Comparison of ENCODE assay signal across 31 cellular contexts in the genomic region with DNA sequence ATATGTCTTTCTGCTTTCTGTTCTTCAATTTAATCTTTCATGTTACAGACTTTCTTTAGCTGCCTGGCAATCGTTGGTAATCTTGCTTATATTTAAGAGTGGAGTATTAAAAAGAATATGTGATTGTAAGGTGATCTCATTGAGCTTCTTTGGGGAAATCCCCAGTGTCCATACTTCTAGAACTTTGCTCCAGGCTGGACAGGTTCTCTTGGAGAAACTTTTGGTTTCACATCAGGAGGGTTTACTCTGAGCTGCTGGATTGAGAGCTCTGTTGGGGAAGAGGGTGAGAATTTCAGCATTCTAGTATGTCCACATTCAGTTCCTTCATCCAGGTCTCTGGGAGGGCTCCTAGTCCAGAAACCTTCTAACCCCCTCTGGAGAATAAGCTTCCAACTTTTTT. TPM values are rescaled to one million over a fixed set of nuclear protein-coding genes. Genes with fewer than 3 reads are reported as not detected.
DNase-seq lines count a peak whose midpoint lies in the region; ATAC-seq, FAIRE-seq and TF ChIP-seq lines count a peak whose summit lies in the region.
"Had no signal": no experiment of that assay in that cellular context is flagged by ENCODE, and none has a peak within 500 bp of the region (broad histone marks: within the 10 kb centered on the region; RNA-seq: fewer than 3 reads in every experiment).

No MANE protein-coding gene starts in this region.

- H3K9me3 ChIP-seq in CD8-positive, alpha-beta T cell (ENCODE audit: low read length) = no peaks in the 10 kb centered on the region
- no peaks in the 10 kb centered on the region for H3K9me3 ChIP-seq in mucosa of descending colon
- H3K9me3 ChIP-seq: esophagus muscularis mucosa, testis had no signal

- H3K27me3 ChIP-seq in CD8-positive, alpha-beta T cell (ENCODE audit: insufficient read depth, low read length) = no peaks in the 10 kb centered on the region
- H3K27me3 ChIP-seq: esophagus muscularis mucosa, testis had no signal

- H3K27me3 Mint-ChIP-seq in activated CD4-positive, alpha-beta T cell treated with anti-CD3 and anti-CD28 coated beads for 36 hours = no peaks in the 10 kb centered on the region
- no peaks in the 10 kb centered on the region for H3K27me3 Mint-ChIP-seq in activated CD4-positive, alpha-beta T cell treated with anti-CD3 and anti-CD28 coated beads, Interleukin-2, amount 10 ng/mL, durations not matched to agents 24 days and 14 days
- H3K27me3 Mint-ChIP-seq in CD8-positive, alpha-beta T cell (ENCODE audit: low read depth) = no peaks in the 10 kb centered on the region
- H3K27me3 Mint-ChIP-seq: activated CD4-positive, alpha-beta T cell treated with anti-CD3 and anti-CD28 coated beads, Interleukin-2, amount 10 ng/mL, durations not matched to agents 7 days and 5 days; natural killer cell treated with Interleukin-12 subunit alpha and Interleukin-12 subunit beta and Interleukin-15 and Interleukin-18, amount 100 ng/mL, for 72 hours had no signal

- peaks cover 24% of the 10 kb centered on the region for H3K36me3 ChIP-seq in CD8-positive, alpha-beta T cell (ENCODE audit: insufficient read depth, low read length)
- H3K36me3 ChIP-seq in mucosa of descending colon (ENCODE audit: low read depth) = peaks cover 8% of the 10 kb centered on the region

- POLR2A ChIA-PET in activated CD4-positive, alpha-beta T cell treated with anti-CD3 and anti-CD28 coated beads for 36 hours (lab: Charles Lee) = no interaction called here
- POLR2A ChIA-PET in CD8-positive, alpha-beta T cell (lab: Charles Lee) = no interaction called here

- no peak for TF ChIP-seq POLR2A in H54 (IDR thresholded peaks at IDR 0.05; ENCODE audit: low read depth, low read length)

- H3K4me1 ChIP-seq in CD8-positive, alpha-beta T cell (ENCODE audit: insufficient read depth, low read length) = no peaks in the 10 kb centered on the region
- peaks cover 16% of the 10 kb centered on the region for H3K4me1 ChIP-seq in mucosa of descending colon (ENCODE audit: low read depth)

- H3K4me3 Mint-ChIP-seq in activated CD4-positive, alpha-beta T cell treated with anti-CD3 and anti-CD28 coated beads for 36 hours = no peak overlapping the region
- no peak overlapping the region for H3K4me3 Mint-ChIP-seq in activated CD4-positive, alpha-beta T cell treated with anti-CD3 and anti-CD28 coated beads, Interleukin-2, amount 10 ng/mL, durations not matched to agents 24 days and 14 days
- H3K4me3 Mint-ChIP-seq in CD8-positive, alpha-beta T cell = no peak overlapping the region
- H3K4me3 Mint-ChIP-seq: activated CD4-positive, alpha-beta T cell treated with anti-CD3 and anti-CD28 coated beads, Interleukin-2, amount 10 ng/mL, durations not matched to agents 7 days and 5 days; activated T-helper 1 cell treated with anti-CD3 and anti-CD28 coated beads, Interleukin-12 subunit alpha, Interleukin-12 subunit beta, Interleukin-2, Interleukin-4 antibody, amounts not matched to agents 30 ng/mL and 10 ng/mL and 1 ng/mL, durations not matched to agents 14 hours and 24 hours and 36 hours; GM23338; natural killer cell treated with Interleukin-12 subunit alpha and Interleukin-12 subunit beta and Interleukin-15 and Interleukin-18, amount 100 ng/mL, for 72 hours had no signal

- H3K27ac Mint-ChIP-seq in activated CD4-positive, alpha-beta T cell treated with anti-CD3 and anti-CD28 coated beads for 36 hours = peak overlapping the region; percentile 40
- no peak overlapping the region for H3K27ac Mint-ChIP-seq in activated CD4-positive, alpha-beta T cell treated with anti-CD3 and anti-CD28 coated beads, Interleukin-2, amount 10 ng/mL, durations not matched to agents 24 days and 14 days
- peak overlapping the region; percentile 1 for H3K27ac Mint-ChIP-seq in CD8-positive, alpha-beta T cell
- H3K27ac Mint-ChIP-seq: activated CD4-positive, alpha-beta T cell treated with anti-CD3 and anti-CD28 coated beads, Interleukin-2, amount 10 ng/mL, durations not matched to agents 7 days and 5 days; activated T-helper 1 cell treated with anti-CD3 and anti-CD28 coated beads, Interleukin-12 subunit alpha, Interleukin-12 subunit beta, Interleukin-2, Interleukin-4 antibody, amounts not matched to agents 30 ng/mL and 10 ng/mL and 1 ng/mL, durations not matched to agents 14 hours and 24 hours and 36 hours; GM23338 had no signal

- no peak for FAIRE-seq in H54 (lab: Jason Lieb, UNC)
- FAIRE-seq: bronchial epithelial cell, D721Med, urothelium cell line had no signal

- intact Hi-C loops in activated CD4-positive, alpha-beta T cell treated with anti-CD3 and anti-CD28 coated beads for 36 hours (cut with DNase I, micrococcal nuclease) = no loop called here
- intact Hi-C loops in activated CD4-positive, alpha-beta T cell treated with anti-CD3 and anti-CD28 coated beads, Interleukin-2, amount 10 ng/mL, durations not matched to agents 24 days and 14 days (cut with micrococcal nuclease) = no loop called here
- intact Hi-C loops in CD8-positive, alpha-beta T cell (cut with DNase I, micrococcal nuclease) = no loop called here
- intact Hi-C loops in mucosa of descending colon (cut with DNase I, micrococcal nuclease) = no loop called here

- no peak for DNase-seq in activated CD4-positive, alpha-beta T cell treated with anti-CD3 and anti-CD28 coated beads for 36 hours
- DNase-seq in activated CD4-positive, alpha-beta T cell treated with anti-CD3 and anti-CD28 coated beads, Interleukin-2, amount 10 ng/mL, durations not matched to agents 24 days and 14 days = no peak
- no peak for DNase-seq in CD8-positive, alpha-beta T cell
- DNase-seq in epithelial cell of esophagus (ENCODE audit: low read depth) (peak; percentile 53), mucosa of descending colon (no peak), EL (no peak), cortex of kidney (lab: John Stamatoyannopoulos, UW) (no peak), H54 (ENCODE audit: insufficient read length, low spot score) (no peak)
- DNase-seq: 8988T; activated CD4-positive, alpha-beta T cell treated with anti-CD3 and anti-CD28 coated beads, Interleukin-2, amount 10 ng/mL, durations not matched to agents 7 days and 5 days; activated naive CD4-positive, alpha-beta T cell treated with Interleukin-2 at 50 U/mL for 16 hours; DND-41; foreskin fibroblast; head of caudate nucleus; islet precursor cell; NCI-H1048; NCI-H1694; NCI-H2171; NCI-H82; stimulated activated CD4-positive, alpha-beta T cell treated with anti-CD3 and anti-CD28 coated beads, Interleukin-15, amount 100 ng/mL, for 24 hours; stimulated activated naive CD4-positive, alpha-beta T cell; testis; WERI-Rb-1 had no signal

- ATAC-seq in activated CD4-positive, alpha-beta T cell treated with anti-CD3 and anti-CD28 coated beads for 36 hours = no peak
- ATAC-seq in CD8-positive, alpha-beta T cell = no peak
- peak; percentile 67 for ATAC-seq in mucosa of descending colon
- ATAC-seq: GM23338; natural killer cell treated with Interleukin-12 subunit alpha and Interleukin-12 subunit beta and Interleukin-15 and Interleukin-18, amount 100 ng/mL, for 72 hours had no signal

- H3K36me3 Mint-ChIP-seq in activated CD4-positive, alpha-beta T cell treated with anti-CD3 and anti-CD28 coated beads for 36 hours (ENCODE audit: low read depth) = peaks cover 30% of the 10 kb centered on the region
- peaks cover 38% of the 10 kb centered on the region for H3K36me3 Mint-ChIP-seq in activated CD4-positive, alpha-beta T cell treated with anti-CD3 and anti-CD28 coated beads, Interleukin-2, amount 10 ng/mL, durations not matched to agents 24 days and 14 days (ENCODE audit: low read depth)
- peaks cover 42% of the 10 kb centered on the region for H3K36me3 Mint-ChIP-seq in CD8-positive, alpha-beta T cell

- no peak for TF ChIP-seq CTCF in CD8-positive, alpha-beta T cell (IDR thresholded peaks at IDR 0.05)
- no peak for TF ChIP-seq CTCF in epithelial cell of esophagus (IDR thresholded peaks at IDR 0.05; ENCODE audit: insufficient read depth, low read depth, low read length, missing control alignments)
- TF ChIP-seq CTCF in mucosa of descending colon (IDR thresholded peaks at IDR 0.05) = no peak

- H3K4me3 ChIP-seq in CD8-positive, alpha-beta T cell (ENCODE audit: low read depth, low read length) = no peak overlapping the region
- no peak overlapping the region for H3K4me3 ChIP-seq in epithelial cell of esophagus (ENCODE audit: low read length)
- no peak overlapping the region for H3K4me3 ChIP-seq in mucosa of descending colon
- H3K4me3 ChIP-seq: coronary artery, esophagus muscularis mucosa, GM23338, testis had no signal

- CTCF ChIA-PET in activated CD4-positive, alpha-beta T cell treated with anti-CD3 and anti-CD28 coated beads for 36 hours (lab: Charles Lee) = no interaction called here
- CTCF ChIA-PET in CD8-positive, alpha-beta T cell (lab: Charles Lee) = no interaction called here

- no peaks in the 10 kb centered on the region for H3K9me3 Mint-ChIP-seq in activated CD4-positive, alpha-beta T cell treated with anti-CD3 and anti-CD28 coated beads for 36 hours (ENCODE audit: low read depth)
- no peaks in the 10 kb centered on the region for H3K9me3 Mint-ChIP-seq in activated CD4-positive, alpha-beta T cell treated with anti-CD3 and anti-CD28 coated beads, Interleukin-2, amount 10 ng/mL, durations not matched to agents 24 days and 14 days
- H3K9me3 Mint-ChIP-seq in CD8-positive, alpha-beta T cell = no peaks in the 10 kb centered on the region
- H3K9me3 Mint-ChIP-seq: activated CD4-positive, alpha-beta T cell treated with anti-CD3 and anti-CD28 coated beads, Interleukin-2, amount 10 ng/mL, durations not matched to agents 7 days and 5 days; activated T-helper 1 cell treated with anti-CD3 and anti-CD28 coated beads, Interleukin-12 subunit alpha, Interleukin-12 subunit beta, Interleukin-2, Interleukin-4 antibody, amounts not matched to agents 30 ng/mL and 10 ng/mL and 1 ng/mL, durations not matched to agents 14 hours and 24 hours and 36 hours; GM23338; natural killer cell treated with Interleukin-12 subunit alpha and Interleukin-12 subunit beta and Interleukin-15 and Interleukin-18, amount 100 ng/mL, for 72 hours had no signal

- H3K4me1 Mint-ChIP-seq in activated CD4-positive, alpha-beta T cell treated with anti-CD3 and anti-CD28 coated beads for 36 hours = no peaks in the 10 kb centered on the region
- peaks cover 3% of the 10 kb centered on the region for H3K4me1 Mint-ChIP-seq in activated CD4-positive, alpha-beta T cell treated with anti-CD3 and anti-CD28 coated beads, Interleukin-2, amount 10 ng/mL, durations not matched to agents 24 days and 14 days
- no peaks in the 10 kb centered on the region for H3K4me1 Mint-ChIP-seq in CD8-positive, alpha-beta T cell (ENCODE audit: low read depth)
- H3K4me1 Mint-ChIP-seq: activated CD4-positive, alpha-beta T cell treated with anti-CD3 and anti-CD28 coated beads, Interleukin-2, amount 10 ng/mL, durations not matched to agents 7 days and 5 days; GM23338 had no signal

- H3K27ac ChIP-seq in CD8-positive, alpha-beta T cell (ENCODE audit: low read depth, low read length) = no peak overlapping the region
- H3K27ac ChIP-seq: coronary artery, esophagus muscularis mucosa, testis, WERI-Rb-1 had no signal

RNA-seq across cellular contexts. Expression of a gene that starts 16.1 kb away (rescaled TPM):
- under 1 TPM; 0.56 to 0.98 TPM for total RNA-seq in activated CD4-positive, alpha-beta T cell treated with anti-CD3 and anti-CD28 coated beads for 36 hours
- total RNA-seq in activated CD4-positive, alpha-beta T cell treated with anti-CD3 and anti-CD28 coated beads, Interleukin-2, amount 10 ng/mL, durations not matched to agents 24 days and 14 days = 2.6 and 3.2 TPM in 2 replicates
- total RNA-seq in CD8-positive, alpha-beta T cell = not detected
- 10 to 100 TPM in 2 of 3 donors, 1 to 10 TPM in 1; 7.5 to 15.7 (median 15.7) TPM for total RNA-seq in mucosa of descending colon

RNA-seq across cellular contexts. Expression of a gene that starts 21.0 kb away (rescaled TPM):
- 100 to 1,000 TPM; 156 to 232 TPM for total RNA-seq in activated CD4-positive, alpha-beta T cell treated with anti-CD3 and anti-CD28 coated beads for 36 hours
- total RNA-seq in activated CD4-positive, alpha-beta T cell treated with anti-CD3 and anti-CD28 coated beads, Interleukin-2, amount 10 ng/mL, durations not matched to agents 24 days and 14 days = 166 and 175 TPM in 2 replicates
- 10 to 100 TPM; 33.1 to 35.0 TPM for total RNA-seq in CD8-positive, alpha-beta T cell
- 10 to 100 TPM; 56.6 to 77.6 (median 77.2) TPM for total RNA-seq in mucosa of descending colon

RNA-seq across cellular contexts. Expression of a gene that starts 21.9 kb away (rescaled TPM):
- total RNA-seq in activated CD4-positive, alpha-beta T cell treated with anti-CD3 and anti-CD28 coated beads for 36 hours = 100 to 1,000 TPM; 109 to 124 TPM
- 118 and 129 TPM in 2 replicates for total RNA-seq in activated CD4-positive, alpha-beta T cell treated with anti-CD3 and anti-CD28 coated beads, Interleukin-2, amount 10 ng/mL, durations not matched to agents 24 days and 14 days
- total RNA-seq in CD8-positive, alpha-beta T cell = 10 to 100 TPM; 62.4 to 66.5 TPM
- 100 to 1,000 TPM; 188 to 243 (median 242) TPM for total RNA-seq in mucosa of descending colon

RNA-seq across cellular contexts. Expression of a gene that starts 26.2 kb away (rescaled TPM):
- 10 to 100 TPM; 32.4 to 34.9 TPM for total RNA-seq in activated CD4-positive, alpha-beta T cell treated with anti-CD3 and anti-CD28 coated beads for 36 hours
- 49.0 and 52.9 TPM in 2 replicates for total RNA-seq in activated CD4-positive, alpha-beta T cell treated with anti-CD3 and anti-CD28 coated beads, Interleukin-2, amount 10 ng/mL, durations not matched to agents 24 days and 14 days
- 1 to 10 TPM; 5.9 to 6.5 TPM for total RNA-seq in CD8-positive, alpha-beta T cell
- 100 to 1,000 TPM in 1 of 3 donors, 10 to 100 TPM in 2; 10.9 to 124 (median 57.2) TPM for total RNA-seq in mucosa of descending colon
